Comparison of ENCODE assay signal across 13 cellular contexts in the genomic region with DNA sequence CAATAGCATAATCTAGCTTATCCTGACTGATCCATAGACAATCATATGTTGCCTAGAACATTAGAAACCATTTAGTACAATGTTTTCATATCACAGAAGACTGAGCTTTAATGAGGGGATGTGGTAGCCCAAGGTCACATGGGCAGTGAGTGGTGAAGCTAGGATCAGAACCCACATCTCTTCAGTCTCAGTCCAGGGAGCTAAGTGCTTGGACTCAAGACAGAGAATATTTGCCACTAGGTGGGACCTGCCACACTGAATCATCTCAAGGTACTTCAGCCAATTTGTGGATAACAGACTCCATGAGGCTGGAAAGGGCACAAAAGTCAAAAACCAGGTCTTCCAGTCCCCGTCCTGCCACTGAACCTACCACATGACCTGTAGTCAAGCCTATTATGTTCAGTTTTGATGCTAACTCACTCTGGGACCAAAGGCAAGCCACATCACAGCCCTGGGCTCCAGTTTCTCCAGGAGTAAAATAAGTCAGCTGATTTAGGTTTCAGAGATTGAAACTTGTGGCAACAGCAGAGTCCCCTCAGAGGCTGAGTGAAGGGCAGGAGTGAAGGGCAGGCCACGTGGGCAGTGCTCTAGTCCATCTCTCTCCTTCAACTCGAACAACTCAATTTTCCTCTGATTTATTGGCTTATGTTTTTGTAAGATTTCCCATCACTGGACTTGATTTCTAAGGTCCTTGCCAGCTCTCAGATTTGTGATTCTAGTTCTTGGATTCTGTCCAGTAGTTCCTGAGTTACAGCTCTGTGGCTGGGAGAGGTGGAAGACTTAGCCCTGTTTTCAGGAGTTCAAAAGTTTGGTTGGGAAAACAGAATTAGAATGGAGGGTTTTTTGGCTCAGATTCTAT.
DNase-seq lines count a peak whose midpoint lies in the region; ATAC-seq and TF ChIP-seq lines count a peak whose summit lies in the region.
"Had no signal": no experiment of that assay in that cellular context is flagged by ENCODE, and none has a peak within 500 bp of the region (broad histone marks: within the 10 kb centered on the region; RNA-seq: fewer than 3 reads in every experiment).

No MANE protein-coding gene starts in this region.

- POLR2A ChIA-PET in WTC11 (lab: Charles Lee), result no interaction called here

- no peaks in the 10 kb centered on the region for H3K27me3 Mint-ChIP-seq in WTC11 (ENCODE audit: low read depth)
- H3K27me3 Mint-ChIP-seq: activated CD4-positive, alpha-beta memory T cell treated with anti-CD3 and anti-CD28 coated beads, Interleukin-2, amount 10 ng/mL, durations not matched to agents 7 days and 5 days; T-helper 17 cell had no signal

- DNase-seq in DMS53 (lab: John Stamatoyannopoulos, UW) (peak; percentile 30), DMS53 treated with DMSO at 0.1 percent for 48 hours (lab: John Stamatoyannopoulos, UW; ENCODE audit: unreplicated experiment) (no peak), WTC11 (ENCODE audit: low spot score) (no peak), fibroblast of peridontal ligament (ENCODE audit: extremely low read depth) (peak; percentile 72), sciatic nerve (ENCODE audit: low spot score) (no peak), GM19240 (ENCODE audit: insufficient read length, low spot score) (no peak)
- no peak for DNase-seq in stimulated activated naive CD4-positive, alpha-beta T cell (lab: John Stamatoyannopoulos, UW)
- DNase-seq: activated CD4-positive, alpha-beta memory T cell treated with anti-CD3 and anti-CD28 coated beads, Interleukin-2, amount 10 ng/mL, durations not matched to agents 7 days and 5 days; COR-L47; NCI-H774; T-helper 17 cell had no signal

- no peak overlapping the region for H3K4me3 Mint-ChIP-seq in WTC11
- H3K4me3 Mint-ChIP-seq: activated CD4-positive, alpha-beta memory T cell treated with anti-CD3 and anti-CD28 coated beads, Interleukin-2, amount 10 ng/mL, durations not matched to agents 7 days and 5 days; stimulated activated effector memory CD8-positive, alpha-beta T cell treated with anti-CD3 and anti-CD28 coated beads, Interleukin-12 subunit alpha, Interleukin-12 subunit beta, amount 100 ng/mL, for 72 hours; T-helper 17 cell had no signal

- H3K4me1 Mint-ChIP-seq in WTC11, result peaks cover 5% of the 10 kb centered on the region

- no peaks in the 10 kb centered on the region for H3K36me3 Mint-ChIP-seq in WTC11

- H3K9me3 Mint-ChIP-seq in WTC11, result no peaks in the 10 kb centered on the region
- H3K9me3 Mint-ChIP-seq: activated CD4-positive, alpha-beta memory T cell treated with anti-CD3 and anti-CD28 coated beads, Interleukin-2, amount 10 ng/mL, durations not matched to agents 7 days and 5 days; stimulated activated effector memory CD8-positive, alpha-beta T cell treated with anti-CD3 and anti-CD28 coated beads, Interleukin-12 subunit alpha, Interleukin-12 subunit beta, amount 100 ng/mL, for 72 hours had no signal

- ATAC-seq in WTC11 (peak; percentile 43; the same call in 1 of the 2 replicates), sciatic nerve (peak; percentile 83), GM21360 (IDR thresholded peaks at IDR 0.05; ENCODE audit: unreplicated experiment) (no peak)
- ATAC-seq: stimulated activated effector memory CD8-positive, alpha-beta T cell treated with anti-CD3 and anti-CD28 coated beads, Interleukin-12 subunit alpha, Interleukin-12 subunit beta, amount 100 ng/mL, for 72 hours; T-helper 17 cell had no signal

- intact Hi-C loops in sciatic nerve (cut with DNase I), result no loop called here

- H3K27ac Mint-ChIP-seq in WTC11, result no peak overlapping the region
- H3K27ac Mint-ChIP-seq: activated CD4-positive, alpha-beta memory T cell treated with anti-CD3 and anti-CD28 coated beads, Interleukin-2, amount 10 ng/mL, durations not matched to agents 7 days and 5 days; stimulated activated effector memory CD8-positive, alpha-beta T cell treated with anti-CD3 and anti-CD28 coated beads, Interleukin-12 subunit alpha, Interleukin-12 subunit beta, amount 100 ng/mL, for 72 hours; T-helper 17 cell had no signal

- TF ChIP-seq CTCF in WTC11 (IDR thresholded peaks at IDR 0.05), result no peak

- CTCF ChIA-PET in WTC11 (lab: Charles Lee), result interaction anchor here (0.5 to 3.2 kb wide), 16 partner anchors 11 to 280 kb away, joined by 3 to 37 read pairs (median 4); a partner anchor contains a TSS

TF ChIP-seq in WTC11, 78 proteins besides CTCF, POLR2A, EP300 and RAD21 (continues in another document):
- no peak for TF ChIP-seq PRRX2 (CRISPR knock-in tag; IDR thresholded peaks at IDR 0.05)
- no peak for TF ChIP-seq ETV6 (CRISPR knock-in tag; IDR thresholded peaks at IDR 0.05)
- no peak for TF ChIP-seq JUN (CRISPR knock-in tag; IDR thresholded peaks at IDR 0.05)
- TF ChIP-seq KAT7 (CRISPR knock-in tag; IDR thresholded peaks at IDR 0.05; ENCODE audit: borderline replicate concordance), result no peak
- no peak for TF ChIP-seq SOX15 (CRISPR knock-in tag; IDR thresholded peaks at IDR 0.05)
- no peak for TF ChIP-seq ZNF423 (CRISPR knock-in tag; IDR thresholded peaks at IDR 0.05)
- no peak for TF ChIP-seq NR2C2 (CRISPR knock-in tag; IDR thresholded peaks at IDR 0.05)
- no peak for TF ChIP-seq JAZF1 (CRISPR knock-in tag; IDR thresholded peaks at IDR 0.05)
- TF ChIP-seq, protein P1, sequence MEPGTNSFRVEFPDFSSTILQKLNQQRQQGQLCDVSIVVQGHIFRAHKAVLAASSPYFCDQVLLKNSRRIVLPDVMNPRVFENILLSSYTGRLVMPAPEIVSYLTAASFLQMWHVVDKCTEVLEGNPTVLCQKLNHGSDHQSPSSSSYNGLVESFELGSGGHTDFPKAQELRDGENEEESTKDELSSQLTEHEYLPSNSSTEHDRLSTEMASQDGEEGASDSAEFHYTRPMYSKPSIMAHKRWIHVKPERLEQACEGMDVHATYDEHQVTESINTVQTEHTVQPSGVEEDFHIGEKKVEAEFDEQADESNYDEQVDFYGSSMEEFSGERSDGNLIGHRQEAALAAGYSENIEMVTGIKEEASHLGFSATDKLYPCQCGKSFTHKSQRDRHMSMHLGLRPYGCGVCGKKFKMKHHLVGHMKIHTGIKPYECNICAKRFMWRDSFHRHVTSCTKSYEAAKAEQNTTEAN (CRISPR knock-in tag; IDR thresholded peaks at IDR 0.05), result no peak
- TF ChIP-seq, protein P2, sequence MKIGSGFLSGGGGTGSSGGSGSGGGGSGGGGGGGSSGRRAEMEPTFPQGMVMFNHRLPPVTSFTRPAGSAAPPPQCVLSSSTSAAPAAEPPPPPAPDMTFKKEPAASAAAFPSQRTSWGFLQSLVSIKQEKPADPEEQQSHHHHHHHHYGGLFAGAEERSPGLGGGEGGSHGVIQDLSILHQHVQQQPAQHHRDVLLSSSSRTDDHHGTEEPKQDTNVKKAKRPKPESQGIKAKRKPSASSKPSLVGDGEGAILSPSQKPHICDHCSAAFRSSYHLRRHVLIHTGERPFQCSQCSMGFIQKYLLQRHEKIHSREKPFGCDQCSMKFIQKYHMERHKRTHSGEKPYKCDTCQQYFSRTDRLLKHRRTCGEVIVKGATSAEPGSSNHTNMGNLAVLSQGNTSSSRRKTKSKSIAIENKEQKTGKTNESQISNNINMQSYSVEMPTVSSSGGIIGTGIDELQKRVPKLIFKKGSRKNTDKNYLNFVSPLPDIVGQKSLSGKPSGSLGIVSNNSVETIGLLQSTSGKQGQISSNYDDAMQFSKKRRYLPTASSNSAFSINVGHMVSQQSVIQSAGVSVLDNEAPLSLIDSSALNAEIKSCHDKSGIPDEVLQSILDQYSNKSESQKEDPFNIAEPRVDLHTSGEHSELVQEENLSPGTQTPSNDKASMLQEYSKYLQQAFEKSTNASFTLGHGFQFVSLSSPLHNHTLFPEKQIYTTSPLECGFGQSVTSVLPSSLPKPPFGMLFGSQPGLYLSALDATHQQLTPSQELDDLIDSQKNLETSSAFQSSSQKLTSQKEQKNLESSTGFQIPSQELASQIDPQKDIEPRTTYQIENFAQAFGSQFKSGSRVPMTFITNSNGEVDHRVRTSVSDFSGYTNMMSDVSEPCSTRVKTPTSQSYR (CRISPR knock-in tag; IDR thresholded peaks at IDR 0.05), result no peak
- TF ChIP-seq, protein P3, sequence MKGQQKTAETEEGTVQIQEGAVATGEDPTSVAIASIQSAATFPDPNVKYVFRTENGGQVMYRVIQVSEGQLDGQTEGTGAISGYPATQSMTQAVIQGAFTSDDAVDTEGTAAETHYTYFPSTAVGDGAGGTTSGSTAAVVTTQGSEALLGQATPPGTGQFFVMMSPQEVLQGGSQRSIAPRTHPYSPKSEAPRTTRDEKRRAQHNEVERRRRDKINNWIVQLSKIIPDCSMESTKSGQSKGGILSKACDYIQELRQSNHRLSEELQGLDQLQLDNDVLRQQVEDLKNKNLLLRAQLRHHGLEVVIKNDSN (CRISPR knock-in tag; IDR thresholded peaks at IDR 0.05), result no peak
- TF ChIP-seq RORB (CRISPR knock-in tag; IDR thresholded peaks at IDR 0.05), result no peak
- TF ChIP-seq, protein P4, sequence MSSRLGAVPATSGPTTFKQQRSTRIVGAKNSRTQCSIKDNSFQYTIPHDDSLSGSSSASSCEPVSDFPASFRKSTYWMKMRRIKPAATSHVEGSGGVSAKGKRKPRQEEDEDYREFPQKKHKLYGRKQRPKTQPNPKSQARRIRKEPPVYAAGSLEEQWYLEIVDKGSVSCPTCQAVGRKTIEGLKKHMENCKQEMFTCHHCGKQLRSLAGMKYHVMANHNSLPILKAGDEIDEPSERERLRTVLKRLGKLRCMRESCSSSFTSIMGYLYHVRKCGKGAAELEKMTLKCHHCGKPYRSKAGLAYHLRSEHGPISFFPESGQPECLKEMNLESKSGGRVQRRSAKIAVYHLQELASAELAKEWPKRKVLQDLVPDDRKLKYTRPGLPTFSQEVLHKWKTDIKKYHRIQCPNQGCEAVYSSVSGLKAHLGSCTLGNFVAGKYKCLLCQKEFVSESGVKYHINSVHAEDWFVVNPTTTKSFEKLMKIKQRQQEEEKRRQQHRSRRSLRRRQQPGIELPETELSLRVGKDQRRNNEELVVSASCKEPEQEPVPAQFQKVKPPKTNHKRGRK (CRISPR knock-in tag; IDR thresholded peaks at IDR 0.05; ENCODE audit: borderline replicate concordance), result no peak
- TF ChIP-seq, protein P5, sequence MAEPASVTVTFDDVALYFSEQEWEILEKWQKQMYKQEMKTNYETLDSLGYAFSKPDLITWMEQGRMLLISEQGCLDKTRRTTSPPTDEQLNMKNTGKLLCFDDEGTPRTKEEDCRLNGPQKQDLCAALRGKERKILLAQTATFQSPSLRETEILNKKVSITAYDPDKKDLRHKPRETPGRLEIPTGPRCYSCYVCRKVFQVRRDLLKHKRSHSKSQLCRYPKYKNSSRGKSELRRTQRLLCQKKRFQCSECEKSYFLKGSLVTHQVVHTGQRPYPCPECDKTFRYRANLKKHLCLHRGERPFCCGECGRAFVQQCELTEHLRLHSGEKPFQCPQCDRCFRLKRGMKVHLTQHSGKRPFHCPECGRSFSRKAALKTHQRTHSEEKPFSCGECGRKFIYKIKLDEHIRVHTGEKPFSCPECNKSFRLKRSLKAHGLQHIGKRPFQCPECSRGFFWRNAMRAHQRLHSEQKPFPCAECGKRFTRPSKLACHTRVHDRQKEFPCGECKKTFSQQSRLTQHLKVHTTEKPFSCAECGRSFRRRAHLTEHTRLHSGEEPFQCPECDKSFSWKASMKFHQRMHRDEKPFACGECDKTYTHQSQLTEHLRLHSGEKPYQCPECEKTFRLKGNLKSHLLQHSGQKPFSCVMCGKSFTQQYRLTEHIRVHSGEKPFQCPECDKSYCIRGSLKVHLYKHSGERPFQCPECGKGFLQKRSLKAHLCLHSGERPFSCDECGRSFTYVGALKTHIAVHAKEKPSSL (CRISPR knock-in tag; conservative IDR thresholded peaks at IDR 0.05), result no peak

Comparison
In these comparisons a context has a peak if more than half of its experiments do, and no peak if none do; other contexts are left out.
1. DNase-seq: peak in DMS53 (single experiment) and fibroblast of peridontal ligament (single experiment); none in DMS53 treated with DMSO at 0.1 percent for 48 hours (single experiment), WTC11 (single experiment), sciatic nerve (single experiment), GM19240 (single experiment) and stimulated activated naive CD4-positive, alpha-beta T cell (0 of 6).